ENCODE assay signal across 26 cellular contexts in genomic region chr12:40701756-40702155, GRCh38.
DNase-seq lines count a peak whose midpoint lies in the region; ATAC-seq and TF ChIP-seq lines count a peak whose summit lies in the region.
"Had no signal": no experiment of that assay in that cellular context is flagged by ENCODE, and none has a peak within 500 bp of the region (broad histone marks: within the 10 kb centered on the region; RNA-seq: fewer than 3 reads in every experiment).

No MANE protein-coding gene starts in this region.

- H3K9me3 ChIP-seq in OCI-LY3 (ENCODE audit: insufficient read depth, low read length), result no peaks in the 10 kb centered on the region
- H3K9me3 ChIP-seq: gastroesophageal sphincter, MG63, neutrophil, tibial artery had no signal

- H3K4me1 ChIP-seq in OCI-LY3 (ENCODE audit: low read length), result peaks cover 33% of the 10 kb centered on the region
- H3K4me1 ChIP-seq: tibial artery had no signal

- H2AFZ ChIP-seq in OCI-LY3 (ENCODE audit: low read depth, low read length), result no peak overlapping the region

- H3K4me2 ChIP-seq in OCI-LY3 (ENCODE audit: low read length), result peak overlapping the region; percentile 41
- H3K4me2 ChIP-seq: smooth muscle cell had no signal

- peak overlapping the region; percentile 42 for H3K27ac ChIP-seq in OCI-LY3 (ENCODE audit: low read length)
- H3K27ac ChIP-seq: gastroesophageal sphincter, neutrophil, tibial artery had no signal

- 0 out of 2 replicates have a peak, but pooled peaks cover 3% of the 10 kb centered on the region for H4K20me1 ChIP-seq in OCI-LY3 (ENCODE audit: insufficient read depth, low read length)

- TF ChIP-seq CTCF in OCI-LY3 (IDR thresholded peaks at IDR 0.05; ENCODE audit: low read depth, low read length), result no peak

- no peaks in the 10 kb centered on the region for H3K36me3 ChIP-seq in OCI-LY3 (replicated peaks; ENCODE audit: low read depth, low read length)
- H3K36me3 ChIP-seq: gastroesophageal sphincter, MG63, neutrophil, tibial artery had no signal

- no peaks in the 10 kb centered on the region for H3K79me2 ChIP-seq in OCI-LY3 (ENCODE audit: low read length)

- DNase-seq in stimulated activated CD4-positive, alpha-beta T cell treated with anti-CD3 and anti-CD28 coated beads, Interleukin-15, amount 100 ng/mL, for 24 hours, result no peak
- DNase-seq in RKO (ENCODE audit: low spot score) (no peak), NCI-H2196 treated with DMSO at 0.1 percent for 48 hours (lab: John Stamatoyannopoulos, UW; ENCODE audit: unreplicated experiment) (no peak)
- DNase-seq: activated CD4-positive, alpha-beta T cell treated with anti-CD3 and anti-CD28 coated beads for 36 hours; activated CD8-positive, alpha-beta memory T cell treated with anti-CD3 and anti-CD28 coated beads, Interleukin-2, amount 10 ng/mL, durations not matched to agents 7 days and 5 days; activated naive CD8-positive, alpha-beta T cell treated with anti-CD3 and anti-CD28 coated beads, Interleukin-2, amount 10 ng/mL, durations not matched to agents 7 days and 5 days; CD4-positive, alpha-beta memory T cell; effector memory CD4-positive, alpha-beta T cell; GF-D8; kidney; MG63; NCI-H146; NCI-H526; stimulated activated CD4-positive, alpha-beta T cell treated with anti-CD3 and anti-CD28 coated beads, Interleukin-4, amount 100 ng/mL, for 24 hours; SW 1271; tibial artery had no signal

- no peak overlapping the region for H3K4me3 ChIP-seq in OCI-LY3 (ENCODE audit: low read length)
- H3K4me3 ChIP-seq: gastroesophageal sphincter, lung, MG63, smooth muscle cell, tibial artery had no signal

- no peak overlapping the region for H3K9ac ChIP-seq in OCI-LY3 (ENCODE audit: low read length)

- H3K27me3 ChIP-seq in OCI-LY3 (ENCODE audit: low read depth, low read length), result peaks cover 19% of the 10 kb centered on the region
- H3K27me3 ChIP-seq: gastroesophageal sphincter, MG63, neutrophil, tibial artery had no signal

- peak; percentile 91 for ATAC-seq in GM18858 (IDR thresholded peaks at IDR 0.05; ENCODE audit: unreplicated experiment)
- peak; percentile 54 for ATAC-seq in GM21390 (IDR thresholded peaks at IDR 0.05; ENCODE audit: unreplicated experiment)
- ATAC-seq in HG03025 (IDR thresholded peaks at IDR 0.05; ENCODE audit: low FRiP score, unreplicated experiment), result peak; percentile 43
- ATAC-seq: activated CD4-positive, alpha-beta T cell treated with anti-CD3 and anti-CD28 coated beads for 36 hours; activated CD8-positive, alpha-beta memory T cell treated with anti-CD3 and anti-CD28 coated beads, Interleukin-2, amount 10 ng/mL, durations not matched to agents 7 days and 5 days; activated T-helper 17 cell treated with anti-CD3 and anti-CD28 coated beads, Interleukin-2, amount 50 U/mL, for 72 hours; esophagus mucosa; gastroesophageal sphincter had no signal
